Comparison of ENCODE assay signal across 12 cellular contexts in genomic region chr1:91099746-91100621, GRCh38.
A peak's percentile ranks its signal among the peaks of the same experiment; 100 is the strongest.
DNase-seq lines count a peak whose midpoint lies in the region; ATAC-seq and TF ChIP-seq lines count a peak whose summit lies in the region.
"Had no signal": no experiment of that assay in that cellular context is flagged by ENCODE, and none has a peak within 500 bp of the region (broad histone marks: within the 10 kb centered on the region; RNA-seq: fewer than 3 reads in every experiment).

No MANE protein-coding gene starts in this region.

- BruUV-seq in A673 (replicated peaks; lab: Mats Ljungman, UMichigan), result no TSS peak

- no peaks in the 10 kb centered on the region for H3K27me3 ChIP-seq in A673 (replicated peaks; ENCODE audit: insufficient read depth, low read depth, low read length, poor library complexity)

- H3K4me1 ChIP-seq in A673 (ENCODE audit: insufficient read depth, low read length, poor library complexity, severe bottlenecking), result peaks cover 6% of the 10 kb centered on the region

- no peaks in the 10 kb centered on the region for H3K9me3 ChIP-seq in A673 (ENCODE audit: low read depth, low read length, poor library complexity, severe bottlenecking)
- H3K9me3 ChIP-seq: HAP-1 had no signal

- no peak for DNase-seq in activated naive CD8-positive, alpha-beta T cell treated with anti-CD3 and anti-CD28 coated beads, Interleukin-2, amount 50 U/mL, for 24 hours
- DNase-seq in natural killer cell treated with Interleukin-12 subunit alpha and Interleukin-12 subunit beta and Interleukin-15 and Interleukin-18, amount 100 ng/mL, for 72 hours (ENCODE audit: low spot score), result no peak
- DNase-seq in A673 (ENCODE audit: low spot score) (no peak), G401 (ENCODE audit: low spot score) (no peak), osteocyte (ENCODE audit: extremely low spot score, unreplicated experiment) (no peak)
- DNase-seq: MV-4-11, NCI-H526 had no signal

- H3K4me1 Mint-ChIP-seq in activated naive CD8-positive, alpha-beta T cell treated with anti-CD3 and anti-CD28 coated beads, Interleukin-2, amount 50 U/mL, for 24 hours, result peaks cover 10% of the 10 kb centered on the region
- H3K4me1 Mint-ChIP-seq in natural killer cell treated with Interleukin-12 subunit alpha and Interleukin-12 subunit beta and Interleukin-15 and Interleukin-18, amount 100 ng/mL, for 72 hours (ENCODE audit: low read depth in 2 of 2), result peaks cover 17 to 31% of the 10 kb centered on the region in 2 donors
- no peaks in the 10 kb centered on the region for H3K4me1 Mint-ChIP-seq in osteocyte (ENCODE audit: unreplicated experiment)

- peaks cover 4% of the 10 kb centered on the region for H3K27me3 Mint-ChIP-seq in activated naive CD8-positive, alpha-beta T cell treated with anti-CD3 and anti-CD28 coated beads, Interleukin-2, amount 50 U/mL, for 24 hours
- peaks cover 34 to 38% of the 10 kb centered on the region in 2 donors for H3K27me3 Mint-ChIP-seq in natural killer cell treated with Interleukin-12 subunit alpha and Interleukin-12 subunit beta and Interleukin-15 and Interleukin-18, amount 100 ng/mL, for 72 hours
- H3K27me3 Mint-ChIP-seq in osteocyte (ENCODE audit: unreplicated experiment), result no peaks in the 10 kb centered on the region

- intact Hi-C loops in A673 (cut with micrococcal nuclease; ENCODE audit: unreplicated experiment), result no loop called here

- POLR2A ChIA-PET in A673 (lab: Charles Lee; ENCODE audit: low non-redundant PET), result interaction anchor here (0.5 kb wide), 1 partner anchor 24 kb away, joined by 3 read pairs; no protein-coding TSS in a partner anchor

- no peaks in the 10 kb centered on the region for H3K9me3 Mint-ChIP-seq in activated naive CD8-positive, alpha-beta T cell treated with anti-CD3 and anti-CD28 coated beads, Interleukin-2, amount 50 U/mL, for 24 hours
- no peaks in the 10 kb centered on the region for H3K9me3 Mint-ChIP-seq in natural killer cell treated with Interleukin-12 subunit alpha and Interleukin-12 subunit beta and Interleukin-15 and Interleukin-18, amount 100 ng/mL, for 72 hours
- H3K9me3 Mint-ChIP-seq in osteocyte (ENCODE audit: unreplicated experiment), result peaks cover 5% of the 10 kb centered on the region

- in situ Hi-C loops in G401 (cut with HindIII; ENCODE audit: low sequenced_read_pairs), result no loop called here

- H3K4me3 Mint-ChIP-seq in activated naive CD8-positive, alpha-beta T cell treated with anti-CD3 and anti-CD28 coated beads, Interleukin-2, amount 50 U/mL, for 24 hours, result no peak overlapping the region
- peak overlapping the region; percentile 53 for H3K4me3 Mint-ChIP-seq in natural killer cell treated with Interleukin-12 subunit alpha and Interleukin-12 subunit beta and Interleukin-15 and Interleukin-18, amount 100 ng/mL, for 72 hours
- H3K4me3 Mint-ChIP-seq in osteocyte (ENCODE audit: unreplicated experiment), result no peak overlapping the region

- H3K4me3 ChIP-seq in A673 (ENCODE audit: low read depth, low read length, poor library complexity, severe bottlenecking), result no peak overlapping the region
- H3K4me3 ChIP-seq: HAP-1, skin epidermis had no signal

- no peaks in the 10 kb centered on the region for H3K36me3 Mint-ChIP-seq in activated naive CD8-positive, alpha-beta T cell treated with anti-CD3 and anti-CD28 coated beads, Interleukin-2, amount 50 U/mL, for 24 hours (ENCODE audit: low read depth)
- H3K36me3 Mint-ChIP-seq in natural killer cell treated with Interleukin-12 subunit alpha and Interleukin-12 subunit beta and Interleukin-15 and Interleukin-18, amount 100 ng/mL, for 72 hours, result no peaks in the 10 kb centered on the region
- no peaks in the 10 kb centered on the region for H3K36me3 Mint-ChIP-seq in osteocyte (ENCODE audit: unreplicated experiment)

- TF ChIP-seq CTCF in A673 (conservative IDR thresholded peaks at IDR 0.05; ENCODE audit: low read depth, low read length) (no peak), osteocyte (IDR thresholded peaks at IDR 0.05) (no peak)

- ATAC-seq in GM18498 (IDR thresholded peaks at IDR 0.05; ENCODE audit: unreplicated experiment), result peak; percentile 48
- ATAC-seq in HG02938 (IDR thresholded peaks at IDR 0.05; ENCODE audit: unreplicated experiment), result peak; percentile 65
- peak; percentile 43 for ATAC-seq in activated naive CD8-positive, alpha-beta T cell treated with anti-CD3 and anti-CD28 coated beads, Interleukin-2, amount 50 U/mL, for 24 hours
- ATAC-seq in natural killer cell treated with Interleukin-12 subunit alpha and Interleukin-12 subunit beta and Interleukin-15 and Interleukin-18, amount 100 ng/mL, for 72 hours, result peak; percentile 61 to 62
- ATAC-seq in HG02870 (IDR thresholded peaks at IDR 0.05; ENCODE audit: unreplicated experiment), result no peak

- H3K27ac ChIP-seq in A673 (ENCODE audit: low read depth, low read length, poor library complexity, severe bottlenecking), result no peak overlapping the region
- H3K27ac ChIP-seq: skin epidermis had no signal

- no peaks in the 10 kb centered on the region for H3K36me3 ChIP-seq in A673 (ENCODE audit: insufficient read depth, low read length, poor library complexity, severe bottlenecking)
- H3K36me3 ChIP-seq: HAP-1 had no signal

- H3K27ac Mint-ChIP-seq in activated naive CD8-positive, alpha-beta T cell treated with anti-CD3 and anti-CD28 coated beads, Interleukin-2, amount 50 U/mL, for 24 hours, result no peak overlapping the region
- peak overlapping the region in 1 of 2 donors; percentile 10 for H3K27ac Mint-ChIP-seq in natural killer cell treated with Interleukin-12 subunit alpha and Interleukin-12 subunit beta and Interleukin-15 and Interleukin-18, amount 100 ng/mL, for 72 hours
- H3K27ac Mint-ChIP-seq in osteocyte (ENCODE audit: unreplicated experiment), result no peak overlapping the region

- CTCF ChIA-PET in A673 (lab: Charles Lee), result no interaction called here
